11 cellular contexts compared by ENCODE assay signal in the genomic region with DNA sequence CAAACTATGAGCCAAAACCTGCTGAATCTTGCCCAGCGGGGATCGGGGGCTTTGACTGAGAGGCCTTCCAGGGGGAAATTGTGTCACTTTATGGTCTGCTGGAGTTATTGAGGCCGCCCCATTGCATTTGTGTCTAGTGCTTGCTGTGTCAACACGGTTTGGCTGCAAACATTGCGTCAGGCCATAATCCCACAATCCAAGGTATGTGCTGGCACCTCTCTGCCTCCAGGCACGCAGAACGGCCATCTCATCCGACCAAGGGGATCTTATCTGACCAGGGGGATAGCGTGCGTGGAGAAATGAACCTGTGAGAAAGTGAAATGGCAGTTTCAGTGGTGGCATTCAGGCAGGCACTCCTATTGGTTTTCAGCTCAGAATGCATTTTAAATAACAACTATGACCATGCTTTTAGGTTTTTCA. TPM values are rescaled to one million over a fixed set of nuclear protein-coding genes. Genes with fewer than 3 reads are reported as not detected.
DNase-seq lines count a peak whose midpoint lies in the region; ATAC-seq and TF ChIP-seq lines count a peak whose summit lies in the region.
"Had no signal": no experiment of that assay in that cellular context is flagged by ENCODE, and none has a peak within 500 bp of the region (broad histone marks: within the 10 kb centered on the region; RNA-seq: fewer than 3 reads in every experiment).

No MANE protein-coding gene starts in this region.

- H3K4me1 ChIP-seq in left lung (peaks cover 6 to 21% of the 10 kb centered on the region in 2 donors), sigmoid colon (peaks cover 0 to 5% (median 2%) of the 10 kb centered on the region in 4 donors), ovary (ENCODE audit: insufficient read depth) (no peaks in the 10 kb centered on the region)

- WGBS in sigmoid colon, 2 donors, result 17 to 73% methylated on average over 10 of the region's 10 CpGs
- WGBS in ovary, 3 donors, result 94 to 96% (median 96%) methylated on average over 10 of the region's 10 CpGs

- no peaks in the 10 kb centered on the region for H3K36me3 ChIP-seq in left lung
- no peaks in the 10 kb centered on the region for H3K36me3 ChIP-seq in sigmoid colon
- no peaks in the 10 kb centered on the region for H3K36me3 ChIP-seq in ovary
- H3K36me3 ChIP-seq: cardiac muscle cell had no signal

- H3K9me3 ChIP-seq in left lung, result no peaks in the 10 kb centered on the region
- H3K9me3 ChIP-seq in sigmoid colon, result no peaks in the 10 kb centered on the region
- H3K9me3 ChIP-seq in ovary, result no peaks in the 10 kb centered on the region

- no peak overlapping the region for H3K4me3 ChIP-seq in left lung
- no peak overlapping the region for H3K4me3 ChIP-seq in sigmoid colon
- no peak overlapping the region for H3K4me3 ChIP-seq in ovary
- H3K4me3 ChIP-seq: cardiac muscle cell had no signal

- ATAC-seq in GM18858 (IDR thresholded peaks at IDR 0.05; ENCODE audit: unreplicated experiment) (peak; percentile 32), GM21825 (IDR thresholded peaks at IDR 0.05; ENCODE audit: unreplicated experiment) (peak; percentile 32), HG03575 (IDR thresholded peaks at IDR 0.05; ENCODE audit: extremely low read depth, insufficient number of reproducible peaks, low FRiP score, unreplicated experiment) (peak; percentile 26), left lung (peak; percentile 83)

- H3K27me3 ChIP-seq in left lung (no peaks in the 10 kb centered on the region), sigmoid colon (no peaks in the 10 kb centered on the region), ovary (no peaks in the 10 kb centered on the region)
- H3K27me3 ChIP-seq: cardiac muscle cell had no signal

- intact Hi-C loops in left lung (cut with DNase I) (no loop called here), sigmoid colon (cut with DNase I) (no loop called here), ovary (cut with DNase I) (no loop called here)

- no peak for TF ChIP-seq POLR2A in sigmoid colon (IDR thresholded peaks at IDR 0.05)
- TF ChIP-seq POLR2A in ovary (IDR thresholded peaks at IDR 0.05), result no peak

- no peak overlapping the region for H3K27ac ChIP-seq in left lung
- no peak overlapping the region for H3K27ac ChIP-seq in sigmoid colon
- H3K27ac ChIP-seq in ovary, result no peak overlapping the region
- H3K27ac ChIP-seq: cardiac muscle cell had no signal

- DNase-seq in left lung (peak in 1 of 2 donors; percentile 42), sigmoid colon (no peak), NCI-H82 (lab: John Stamatoyannopoulos, UW) (no peak), ovary (no peak)
- no peak for DNase-seq in activated CD4-positive, alpha-beta T cell treated with anti-CD3 and anti-CD28 coated beads, Interleukin-2, amount 50 U/mL, for 1 hour
- DNase-seq: activated CD4-positive, alpha-beta T cell treated with anti-CD3 and anti-CD28 coated beads for 1 hour; NCI-H1417 treated with DMSO at 0.1 percent for 48 hours had no signal

- TF ChIP-seq EP300 in sigmoid colon (IDR thresholded peaks at IDR 0.05), result no peak
- no peak for TF ChIP-seq EP300 in ovary (IDR thresholded peaks at IDR 0.05)

- TF ChIP-seq CTCF in left lung (IDR thresholded peaks at IDR 0.05) (no peak), sigmoid colon (IDR thresholded peaks at IDR 0.05) (no peak), ovary (IDR thresholded peaks at IDR 0.05) (no peak)

RNA-seq across cellular contexts. Expression of a gene that starts 18.1 kb away (rescaled TPM):
- total RNA-seq in left lung (under 1 TPM; 0.79 to 0.81 TPM), sigmoid colon (under 1 TPM in 1 of 4 donors, not detected in 3; 0.66 TPM), ovary (10 to 100 TPM in 1 of 7 donors, 1 to 10 TPM in 3, under 1 TPM in 1, not detected in 2; 0.72 to 17.0 (median 1.7) TPM)
- polyA plus RNA-seq in sigmoid colon (1 to 10 TPM; 1.2 to 2.1 (median 1.8) TPM), ovary (under 1 TPM; 0.17 to 0.33 TPM)

Comparison
In these comparisons a context has a peak if more than half of its experiments do, and no peak if none do; other contexts are left out.
1. ATAC-seq: peak in every context shown above with its lines; median percentile 83 in left lung; 32 in GM18858; 32 in GM21825; 26 in HG03575.